Comparison of ENCODE assay signal across 14 cellular contexts in genomic region chr3:126758882-126759281, GRCh38. TPM values are rescaled to one million over a fixed set of nuclear protein-coding genes. Genes with fewer than 3 reads are reported as not detected.
A peak's percentile ranks its signal among the peaks of the same experiment; 100 is the strongest.
DNase-seq lines count a peak whose midpoint lies in the region; ATAC-seq and TF ChIP-seq lines count a peak whose summit lies in the region.
"Had no signal": no experiment of that assay in that cellular context is flagged by ENCODE, and none has a peak within 500 bp of the region (broad histone marks: within the 10 kb centered on the region; RNA-seq: fewer than 3 reads in every experiment).

No MANE protein-coding gene starts in this region.

- POLR2A ChIA-PET in WTC11 (lab: Charles Lee) = no interaction called here

- intact Hi-C loops in natural killer cell (cut with micrococcal nuclease) = loop anchor here (10.0 kb wide), 1 partner anchor 236 kb away; no protein-coding TSS in a partner anchor

- H3K27ac ChIP-seq in epithelial cell of prostate = peak overlapping the region; percentile 12

- CTCF ChIA-PET in WTC11 (lab: Charles Lee) = no interaction called here

- H3K27ac Mint-ChIP-seq in natural killer cell treated with Interleukin-12 subunit alpha and Interleukin-12 subunit beta and Interleukin-15 and Interleukin-18, amount 100 ng/mL, for 72 hours = no peak overlapping the region
- no peak overlapping the region for H3K27ac Mint-ChIP-seq in natural killer cell
- 0 out of 2 replicates have a peak overlapping the region, but pooled peaks have one; percentile 9 for H3K27ac Mint-ChIP-seq in WTC11
- peak overlapping the region; percentile 23 for H3K27ac Mint-ChIP-seq in stimulated activated effector memory CD8-positive, alpha-beta T cell treated with anti-CD3 and anti-CD28 coated beads, Interleukin-12 subunit alpha, Interleukin-12 subunit beta, amount 100 ng/mL, for 72 hours
- H3K27ac Mint-ChIP-seq: B cell had no signal

- H3K36me3 Mint-ChIP-seq in natural killer cell treated with Interleukin-12 subunit alpha and Interleukin-12 subunit beta and Interleukin-15 and Interleukin-18, amount 100 ng/mL, for 72 hours = no peaks in the 10 kb centered on the region
- no peaks in the 10 kb centered on the region for H3K36me3 Mint-ChIP-seq in natural killer cell
- no peaks in the 10 kb centered on the region for H3K36me3 Mint-ChIP-seq in WTC11
- H3K36me3 Mint-ChIP-seq in stimulated activated effector memory CD8-positive, alpha-beta T cell treated with anti-CD3 and anti-CD28 coated beads, Interleukin-12 subunit alpha, Interleukin-12 subunit beta, amount 100 ng/mL, for 72 hours = no peaks in the 10 kb centered on the region

- H3K4me3 Mint-ChIP-seq in natural killer cell treated with Interleukin-12 subunit alpha and Interleukin-12 subunit beta and Interleukin-15 and Interleukin-18, amount 100 ng/mL, for 72 hours = no peak overlapping the region
- H3K4me3 Mint-ChIP-seq in natural killer cell (no peak overlapping the region), WTC11 (no peak overlapping the region)
- no peak overlapping the region for H3K4me3 Mint-ChIP-seq in stimulated activated effector memory CD8-positive, alpha-beta T cell treated with anti-CD3 and anti-CD28 coated beads, Interleukin-12 subunit alpha, Interleukin-12 subunit beta, amount 100 ng/mL, for 72 hours
- H3K4me3 Mint-ChIP-seq: B cell; CD4-positive, alpha-beta memory T cell had no signal

- TF ChIP-seq CTCF in natural killer cell (IDR thresholded peaks at IDR 0.05) = no peak
- no peak for TF ChIP-seq CTCF in WTC11 (IDR thresholded peaks at IDR 0.05)

- peak; percentile 28 for DNase-seq in natural killer cell treated with Interleukin-12 subunit alpha and Interleukin-12 subunit beta and Interleukin-15 and Interleukin-18, amount 100 ng/mL, for 72 hours (ENCODE audit: low spot score)
- DNase-seq in natural killer cell = no peak
- DNase-seq in WTC11 (ENCODE audit: low spot score) = no peak
- no peak for DNase-seq in epithelial cell of prostate (ENCODE audit: low read depth, low spot score)
- DNase-seq in stimulated activated effector memory CD8-positive, alpha-beta T cell treated with anti-CD3 and anti-CD28 coated beads, Interleukin-12 subunit alpha, Interleukin-12 subunit beta, amount 100 ng/mL, for 72 hours (ENCODE audit: low spot score in 2 of 2) = no peak
- no peak for DNase-seq in stimulated activated CD4-positive, alpha-beta T cell treated with anti-CD3 and anti-CD28 coated beads, Interleukin-2, amount 100 ng/mL, for 24 hours
- no peak for DNase-seq in RPMI8226
- DNase-seq: C1 segment of cervical spinal cord; CD4-positive, alpha-beta memory T cell; DMS153; DMS79 treated with DMSO at 0.1 percent for 48 hours; EL had no signal

- ATAC-seq in natural killer cell treated with Interleukin-12 subunit alpha and Interleukin-12 subunit beta and Interleukin-15 and Interleukin-18, amount 100 ng/mL, for 72 hours = no peak
- ATAC-seq in natural killer cell (no peak), WTC11 (no peak), GM18519 (IDR thresholded peaks at IDR 0.05; ENCODE audit: low FRiP score, unreplicated experiment) (no peak)
- no peak for ATAC-seq in stimulated activated effector memory CD8-positive, alpha-beta T cell treated with anti-CD3 and anti-CD28 coated beads, Interleukin-12 subunit alpha, Interleukin-12 subunit beta, amount 100 ng/mL, for 72 hours

- H3K27me3 Mint-ChIP-seq in natural killer cell treated with Interleukin-12 subunit alpha and Interleukin-12 subunit beta and Interleukin-15 and Interleukin-18, amount 100 ng/mL, for 72 hours = no peaks in the 10 kb centered on the region
- H3K27me3 Mint-ChIP-seq in natural killer cell (ENCODE audit: low read depth in 2 of 2) (peaks cover 0 to 4% of the 10 kb centered on the region in 2 donors), WTC11 (ENCODE audit: low read depth) (no peaks in the 10 kb centered on the region)
- H3K27me3 Mint-ChIP-seq: B cell; CD4-positive, alpha-beta memory T cell had no signal

- H3K4me1 Mint-ChIP-seq in natural killer cell treated with Interleukin-12 subunit alpha and Interleukin-12 subunit beta and Interleukin-15 and Interleukin-18, amount 100 ng/mL, for 72 hours (ENCODE audit: low read depth in 2 of 2) = peaks cover 0 to 5% of the 10 kb centered on the region in 2 donors
- H3K4me1 Mint-ChIP-seq in natural killer cell (peaks cover 0 to 11% of the 10 kb centered on the region in 2 donors), WTC11 (no peaks in the 10 kb centered on the region)
- H3K4me1 Mint-ChIP-seq in stimulated activated effector memory CD8-positive, alpha-beta T cell treated with anti-CD3 and anti-CD28 coated beads, Interleukin-12 subunit alpha, Interleukin-12 subunit beta, amount 100 ng/mL, for 72 hours = peaks cover 7% of the 10 kb centered on the region

- H3K9me3 Mint-ChIP-seq in natural killer cell treated with Interleukin-12 subunit alpha and Interleukin-12 subunit beta and Interleukin-15 and Interleukin-18, amount 100 ng/mL, for 72 hours = no peaks in the 10 kb centered on the region
- H3K9me3 Mint-ChIP-seq in natural killer cell (no peaks in the 10 kb centered on the region), WTC11 (no peaks in the 10 kb centered on the region)
- H3K9me3 Mint-ChIP-seq in stimulated activated effector memory CD8-positive, alpha-beta T cell treated with anti-CD3 and anti-CD28 coated beads, Interleukin-12 subunit alpha, Interleukin-12 subunit beta, amount 100 ng/mL, for 72 hours = no peaks in the 10 kb centered on the region

TF ChIP-seq in WTC11, 78 proteins besides CTCF, POLR2A, EP300 and RAD21:
- TF ChIP-seq FOXK1 (CRISPR knock-in tag; IDR thresholded peaks at IDR 0.05) (no peak), ESRRA (CRISPR knock-in tag; IDR thresholded peaks at IDR 0.05; ENCODE audit: borderline replicate concordance) (no peak), ERG (CRISPR knock-in tag; IDR thresholded peaks at IDR 0.05) (no peak)

RNA-seq across cellular contexts. Expression of gene CHCHD6, which starts 54.8 kb away (rescaled TPM):
- total RNA-seq in natural killer cell treated with Interleukin-12 subunit alpha and Interleukin-12 subunit beta and Interleukin-15 and Interleukin-18, amount 100 ng/mL, for 72 hours = 10 to 100 TPM in 1 of 2 donors, 1 to 10 TPM in 1; 8.0 to 13.3 TPM
- total RNA-seq in natural killer cell = 1 to 10 TPM; 5.3 to 9.9 (median 8.3) TPM
- total RNA-seq in WTC11 (2021) = 40.9 to 54.7 TPM (median 50.7 TPM) in 3 replicates

Comparison
In these comparisons a context has a peak if more than half of its experiments do, and no peak if none do; other contexts are left out.
1. H3K27ac Mint-ChIP-seq: peak in WTC11 (single experiment) and stimulated activated effector memory CD8-positive, alpha-beta T cell treated with anti-CD3 and anti-CD28 coated beads, Interleukin-12 subunit alpha, Interleukin-12 subunit beta, amount 100 ng/mL, for 72 hours (single experiment); none in natural killer cell treated with Interleukin-12 subunit alpha and Interleukin-12 subunit beta and Interleukin-15 and Interleukin-18, amount 100 ng/mL, for 72 hours (0 of 2) and natural killer cell (0 of 2).